In genomic region chrX:53082773-53083616, GRCh38 we compare ENCODE assay signal across 1 cellular context.
A peak's percentile ranks its signal among the peaks of the same experiment; 100 is the strongest.
TF ChIP-seq lines count a peak whose summit lies in the region.

No MANE protein-coding gene starts in this region.

TF ChIP-seq in HEK293, 187 proteins besides CTCF, POLR2A, EP300 and RAD21 (continued from another document):
- TF ChIP-seq ZNF513 (tag by site-specific recombination; IDR thresholded peaks at IDR 0.05): peak; percentile 80
- no peak for TF ChIP-seq ZNF184 (tag by site-specific recombination; IDR thresholded peaks at IDR 0.05)
- TF ChIP-seq PRDM1 (tag by site-specific recombination; IDR thresholded peaks at IDR 0.05): peak; percentile 81
- no peak for TF ChIP-seq KLF1 (tag by site-specific recombination; IDR thresholded peaks at IDR 0.05)
- peak; percentile 74 for TF ChIP-seq PRDM10 (tag by site-specific recombination; IDR thresholded peaks at IDR 0.05)
- no peak for TF ChIP-seq ZNF398 (tag by site-specific recombination; IDR thresholded peaks at IDR 0.05)
- TF ChIP-seq ZNF366 (tag by site-specific recombination; conservative IDR thresholded peaks at IDR 0.05): peak; percentile 61; the same call in 1 of the 2 replicates
- TF ChIP-seq SALL2 (tag by site-specific recombination; IDR thresholded peaks at IDR 0.05; ENCODE audit: borderline replicate concordance): 0 out of 2 replicates have a peak, but pooled peaks have one; percentile 32
- 0 out of 2 replicates have a peak, but pooled peaks have one; percentile 18 for TF ChIP-seq SP3 (tag by site-specific recombination; IDR thresholded peaks at IDR 0.05)
- TF ChIP-seq ZNF391 (tag by site-specific recombination; IDR thresholded peaks at IDR 0.05; ENCODE audit: borderline replicate concordance, low read depth): no peak
- TF ChIP-seq ZNF169 (tag by site-specific recombination; IDR thresholded peaks at IDR 0.05): no peak
- no peak for TF ChIP-seq FEZF1 (tag by site-specific recombination; IDR thresholded peaks at IDR 0.05)
- no peak for TF ChIP-seq ZNF335 (tag by site-specific recombination; conservative IDR thresholded peaks at IDR 0.05)
TF ChIP-seq in HEK293: peak in this region for 13.
